ENCODE assay signal across 1 cellular context in the genomic region with DNA sequence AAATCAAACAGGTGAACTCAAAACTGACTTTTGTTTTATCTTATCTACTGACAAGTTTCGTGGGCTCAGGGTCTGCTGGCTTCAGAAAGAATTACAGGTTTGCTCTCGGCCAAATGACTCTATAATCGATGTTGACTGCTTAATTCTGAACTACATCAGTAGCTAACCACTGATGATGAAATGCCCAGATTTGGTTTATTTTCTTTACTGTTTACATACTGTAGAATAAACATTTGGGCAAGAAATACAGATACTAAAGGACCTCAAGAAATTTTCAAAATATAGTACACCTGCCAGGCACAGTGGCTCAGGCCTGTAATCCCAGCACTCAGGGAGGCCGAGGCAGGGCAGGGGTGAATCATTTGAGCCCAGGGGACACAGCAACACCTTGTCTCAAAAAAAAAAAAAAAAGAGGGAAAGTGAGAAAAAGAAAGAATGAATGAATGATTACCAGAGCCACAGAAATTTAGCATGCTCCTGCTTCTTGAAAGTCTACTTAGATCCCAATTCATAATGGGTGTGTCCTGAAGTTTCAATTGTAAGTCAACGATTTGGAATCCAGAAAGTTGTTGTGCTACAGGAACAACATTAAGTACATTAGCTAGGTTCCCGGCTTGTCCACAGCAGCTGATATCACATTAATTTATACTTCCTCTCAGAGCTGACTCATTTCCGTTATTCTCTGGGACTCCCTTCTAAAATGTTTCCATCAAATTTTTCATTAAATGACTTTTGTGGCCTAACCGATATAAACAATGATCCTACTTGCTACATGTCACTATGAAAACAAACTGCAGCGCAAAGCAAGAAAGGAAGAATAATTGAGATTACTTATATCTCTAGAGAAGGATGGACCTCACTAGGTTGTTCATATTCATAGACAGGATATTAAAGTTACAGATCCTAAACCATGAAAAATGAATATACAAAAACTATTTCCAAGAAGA.
TF ChIP-seq lines count a peak whose summit lies in the region.

No MANE protein-coding gene starts in this region.

TF ChIP-seq in K562, 482 proteins besides CTCF, POLR2A, EP300 and RAD21 (continued from another document):
- TF ChIP-seq, protein P1, sequence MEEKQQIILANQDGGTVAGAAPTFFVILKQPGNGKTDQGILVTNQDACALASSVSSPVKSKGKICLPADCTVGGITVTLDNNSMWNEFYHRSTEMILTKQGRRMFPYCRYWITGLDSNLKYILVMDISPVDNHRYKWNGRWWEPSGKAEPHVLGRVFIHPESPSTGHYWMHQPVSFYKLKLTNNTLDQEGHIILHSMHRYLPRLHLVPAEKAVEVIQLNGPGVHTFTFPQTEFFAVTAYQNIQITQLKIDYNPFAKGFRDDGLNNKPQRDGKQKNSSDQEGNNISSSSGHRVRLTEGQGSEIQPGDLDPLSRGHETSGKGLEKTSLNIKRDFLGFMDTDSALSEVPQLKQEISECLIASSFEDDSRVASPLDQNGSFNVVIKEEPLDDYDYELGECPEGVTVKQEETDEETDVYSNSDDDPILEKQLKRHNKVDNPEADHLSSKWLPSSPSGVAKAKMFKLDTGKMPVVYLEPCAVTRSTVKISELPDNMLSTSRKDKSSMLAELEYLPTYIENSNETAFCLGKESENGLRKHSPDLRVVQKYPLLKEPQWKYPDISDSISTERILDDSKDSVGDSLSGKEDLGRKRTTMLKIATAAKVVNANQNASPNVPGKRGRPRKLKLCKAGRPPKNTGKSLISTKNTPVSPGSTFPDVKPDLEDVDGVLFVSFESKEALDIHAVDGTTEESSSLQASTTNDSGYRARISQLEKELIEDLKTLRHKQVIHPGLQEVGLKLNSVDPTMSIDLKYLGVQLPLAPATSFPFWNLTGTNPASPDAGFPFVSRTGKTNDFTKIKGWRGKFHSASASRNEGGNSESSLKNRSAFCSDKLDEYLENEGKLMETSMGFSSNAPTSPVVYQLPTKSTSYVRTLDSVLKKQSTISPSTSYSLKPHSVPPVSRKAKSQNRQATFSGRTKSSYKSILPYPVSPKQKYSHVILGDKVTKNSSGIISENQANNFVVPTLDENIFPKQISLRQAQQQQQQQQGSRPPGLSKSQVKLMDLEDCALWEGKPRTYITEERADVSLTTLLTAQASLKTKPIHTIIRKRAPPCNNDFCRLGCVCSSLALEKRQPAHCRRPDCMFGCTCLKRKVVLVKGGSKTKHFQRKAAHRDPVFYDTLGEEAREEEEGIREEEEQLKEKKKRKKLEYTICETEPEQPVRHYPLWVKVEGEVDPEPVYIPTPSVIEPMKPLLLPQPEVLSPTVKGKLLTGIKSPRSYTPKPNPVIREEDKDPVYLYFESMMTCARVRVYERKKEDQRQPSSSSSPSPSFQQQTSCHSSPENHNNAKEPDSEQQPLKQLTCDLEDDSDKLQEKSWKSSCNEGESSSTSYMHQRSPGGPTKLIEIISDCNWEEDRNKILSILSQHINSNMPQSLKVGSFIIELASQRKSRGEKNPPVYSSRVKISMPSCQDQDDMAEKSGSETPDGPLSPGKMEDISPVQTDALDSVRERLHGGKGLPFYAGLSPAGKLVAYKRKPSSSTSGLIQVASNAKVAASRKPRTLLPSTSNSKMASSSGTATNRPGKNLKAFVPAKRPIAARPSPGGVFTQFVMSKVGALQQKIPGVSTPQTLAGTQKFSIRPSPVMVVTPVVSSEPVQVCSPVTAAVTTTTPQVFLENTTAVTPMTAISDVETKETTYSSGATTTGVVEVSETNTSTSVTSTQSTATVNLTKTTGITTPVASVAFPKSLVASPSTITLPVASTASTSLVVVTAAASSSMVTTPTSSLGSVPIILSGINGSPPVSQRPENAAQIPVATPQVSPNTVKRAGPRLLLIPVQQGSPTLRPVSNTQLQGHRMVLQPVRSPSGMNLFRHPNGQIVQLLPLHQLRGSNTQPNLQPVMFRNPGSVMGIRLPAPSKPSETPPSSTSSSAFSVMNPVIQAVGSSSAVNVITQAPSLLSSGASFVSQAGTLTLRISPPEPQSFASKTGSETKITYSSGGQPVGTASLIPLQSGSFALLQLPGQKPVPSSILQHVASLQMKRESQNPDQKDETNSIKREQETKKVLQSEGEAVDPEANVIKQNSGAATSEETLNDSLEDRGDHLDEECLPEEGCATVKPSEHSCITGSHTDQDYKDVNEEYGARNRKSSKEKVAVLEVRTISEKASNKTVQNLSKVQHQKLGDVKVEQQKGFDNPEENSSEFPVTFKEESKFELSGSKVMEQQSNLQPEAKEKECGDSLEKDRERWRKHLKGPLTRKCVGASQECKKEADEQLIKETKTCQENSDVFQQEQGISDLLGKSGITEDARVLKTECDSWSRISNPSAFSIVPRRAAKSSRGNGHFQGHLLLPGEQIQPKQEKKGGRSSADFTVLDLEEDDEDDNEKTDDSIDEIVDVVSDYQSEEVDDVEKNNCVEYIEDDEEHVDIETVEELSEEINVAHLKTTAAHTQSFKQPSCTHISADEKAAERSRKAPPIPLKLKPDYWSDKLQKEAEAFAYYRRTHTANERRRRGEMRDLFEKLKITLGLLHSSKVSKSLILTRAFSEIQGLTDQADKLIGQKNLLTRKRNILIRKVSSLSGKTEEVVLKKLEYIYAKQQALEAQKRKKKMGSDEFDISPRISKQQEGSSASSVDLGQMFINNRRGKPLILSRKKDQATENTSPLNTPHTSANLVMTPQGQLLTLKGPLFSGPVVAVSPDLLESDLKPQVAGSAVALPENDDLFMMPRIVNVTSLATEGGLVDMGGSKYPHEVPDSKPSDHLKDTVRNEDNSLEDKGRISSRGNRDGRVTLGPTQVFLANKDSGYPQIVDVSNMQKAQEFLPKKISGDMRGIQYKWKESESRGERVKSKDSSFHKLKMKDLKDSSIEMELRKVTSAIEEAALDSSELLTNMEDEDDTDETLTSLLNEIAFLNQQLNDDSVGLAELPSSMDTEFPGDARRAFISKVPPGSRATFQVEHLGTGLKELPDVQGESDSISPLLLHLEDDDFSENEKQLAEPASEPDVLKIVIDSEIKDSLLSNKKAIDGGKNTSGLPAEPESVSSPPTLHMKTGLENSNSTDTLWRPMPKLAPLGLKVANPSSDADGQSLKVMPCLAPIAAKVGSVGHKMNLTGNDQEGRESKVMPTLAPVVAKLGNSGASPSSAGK (IDR thresholded peaks at IDR 0.05), result no peak
- TF ChIP-seq MYNN (IDR thresholded peaks at IDR 0.05) (no peak), MYNN (CRISPR knock-in tag; IDR thresholded peaks at IDR 0.05) (no peak), POLR3A (IDR thresholded peaks at IDR 0.05; ENCODE audit: borderline replicate concordance, extremely low read depth, insufficient read depth, insufficient read length) (no peak), CEBPG (CRISPR knock-in tag; IDR thresholded peaks at IDR 0.05) (no peak), CEBPG (tag; conservative IDR thresholded peaks at IDR 0.05 in 1 of 2, IDR thresholded peaks at IDR 0.05 in 1 of 2) (0 out of 4 replicates have a peak, but pooled peaks of 1 of the 2 experiments have one; percentile 33), ELF2 (CRISPR knock-in tag; IDR thresholded peaks at IDR 0.05) (no peak), DPF2 (IDR thresholded peaks at IDR 0.05) (peak; percentile 34; the same call in 1 of the 2 replicates), DACH1 (IDR thresholded peaks at IDR 0.05; ENCODE audit: partially characterized antibody) (peak; percentile 35), ETV1 (tag; conservative IDR thresholded peaks at IDR 0.05; ENCODE audit: low read depth) (0 out of 2 replicates have a peak, but pooled peaks have one; percentile 24), PHF8 (IDR thresholded peaks at IDR 0.05; ENCODE audit: borderline replicate concordance, low read length) (no peak), TEAD2 (tag; IDR thresholded peaks at IDR 0.05) (no peak), FOXJ2 (tag; IDR thresholded peaks at IDR 0.05) (no peak), OTX1 (CRISPR knock-in tag; IDR thresholded peaks at IDR 0.05) (no peak), TARDBP (IDR thresholded peaks at IDR 0.05) (no peak), TEAD1 (CRISPR knock-in tag; IDR thresholded peaks at IDR 0.05) (no peak), MBD2 (IDR thresholded peaks at IDR 0.05; ENCODE audit: borderline replicate concordance, low read depth) (no peak), HDAC1 (IDR thresholded peaks at IDR 0.05) (no peak), ETV6 (IDR thresholded peaks at IDR 0.05; ENCODE audit: borderline replicate concordance in 1 of 2, low read depth in 2 of 2, low read length in 1 of 2) (0 out of 4 replicates have a peak, but pooled peaks of 1 of the 2 experiments have one; percentile 47), ETV6 (CRISPR knock-in tag; IDR thresholded peaks at IDR 0.05; ENCODE audit: borderline replicate concordance) (no peak)
- TF ChIP-seq, protein P2, sequence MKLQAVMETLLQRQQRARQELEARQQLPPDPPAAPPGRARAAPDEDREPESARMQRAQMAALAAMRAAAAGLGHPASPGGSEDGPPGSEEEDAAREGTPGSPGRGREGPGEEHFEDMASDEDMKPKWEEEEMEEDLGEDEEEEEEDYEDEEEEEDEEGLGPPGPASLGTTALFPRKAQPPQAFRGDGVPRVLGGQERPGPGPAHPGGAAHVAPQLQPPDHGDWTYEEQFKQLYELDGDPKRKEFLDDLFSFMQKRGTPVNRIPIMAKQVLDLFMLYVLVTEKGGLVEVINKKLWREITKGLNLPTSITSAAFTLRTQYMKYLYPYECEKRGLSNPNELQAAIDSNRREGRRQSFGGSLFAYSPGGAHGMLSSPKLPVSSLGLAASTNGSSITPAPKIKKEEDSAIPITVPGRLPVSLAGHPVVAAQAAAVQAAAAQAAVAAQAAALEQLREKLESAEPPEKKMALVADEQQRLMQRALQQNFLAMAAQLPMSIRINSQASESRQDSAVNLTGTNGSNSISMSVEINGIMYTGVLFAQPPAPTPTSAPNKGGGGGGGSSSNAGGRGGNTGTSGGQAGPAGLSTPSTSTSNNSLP (IDR thresholded peaks at IDR 0.05; ENCODE audit: borderline replicate concordance, low read depth, low read length), result peak; percentile 23; the same call in 1 of the 2 replicates
- TF ChIP-seq, protein P3, sequence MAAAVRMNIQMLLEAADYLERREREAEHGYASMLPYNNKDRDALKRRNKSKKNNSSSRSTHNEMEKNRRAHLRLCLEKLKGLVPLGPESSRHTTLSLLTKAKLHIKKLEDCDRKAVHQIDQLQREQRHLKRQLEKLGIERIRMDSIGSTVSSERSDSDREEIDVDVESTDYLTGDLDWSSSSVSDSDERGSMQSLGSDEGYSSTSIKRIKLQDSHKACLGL (CRISPR knock-in tag; IDR thresholded peaks at IDR 0.05; ENCODE audit: borderline replicate concordance, poor library complexity, severe bottlenecking), result no peak
- TF ChIP-seq, protein P4, sequence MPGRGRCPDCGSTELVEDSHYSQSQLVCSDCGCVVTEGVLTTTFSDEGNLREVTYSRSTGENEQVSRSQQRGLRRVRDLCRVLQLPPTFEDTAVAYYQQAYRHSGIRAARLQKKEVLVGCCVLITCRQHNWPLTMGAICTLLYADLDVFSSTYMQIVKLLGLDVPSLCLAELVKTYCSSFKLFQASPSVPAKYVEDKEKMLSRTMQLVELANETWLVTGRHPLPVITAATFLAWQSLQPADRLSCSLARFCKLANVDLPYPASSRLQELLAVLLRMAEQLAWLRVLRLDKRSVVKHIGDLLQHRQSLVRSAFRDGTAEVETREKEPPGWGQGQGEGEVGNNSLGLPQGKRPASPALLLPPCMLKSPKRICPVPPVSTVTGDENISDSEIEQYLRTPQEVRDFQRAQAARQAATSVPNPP (IDR thresholded peaks at IDR 0.05; ENCODE audit: borderline replicate concordance, insufficient read depth, insufficient read length), result no peak
- TF ChIP-seq, protein P5, sequence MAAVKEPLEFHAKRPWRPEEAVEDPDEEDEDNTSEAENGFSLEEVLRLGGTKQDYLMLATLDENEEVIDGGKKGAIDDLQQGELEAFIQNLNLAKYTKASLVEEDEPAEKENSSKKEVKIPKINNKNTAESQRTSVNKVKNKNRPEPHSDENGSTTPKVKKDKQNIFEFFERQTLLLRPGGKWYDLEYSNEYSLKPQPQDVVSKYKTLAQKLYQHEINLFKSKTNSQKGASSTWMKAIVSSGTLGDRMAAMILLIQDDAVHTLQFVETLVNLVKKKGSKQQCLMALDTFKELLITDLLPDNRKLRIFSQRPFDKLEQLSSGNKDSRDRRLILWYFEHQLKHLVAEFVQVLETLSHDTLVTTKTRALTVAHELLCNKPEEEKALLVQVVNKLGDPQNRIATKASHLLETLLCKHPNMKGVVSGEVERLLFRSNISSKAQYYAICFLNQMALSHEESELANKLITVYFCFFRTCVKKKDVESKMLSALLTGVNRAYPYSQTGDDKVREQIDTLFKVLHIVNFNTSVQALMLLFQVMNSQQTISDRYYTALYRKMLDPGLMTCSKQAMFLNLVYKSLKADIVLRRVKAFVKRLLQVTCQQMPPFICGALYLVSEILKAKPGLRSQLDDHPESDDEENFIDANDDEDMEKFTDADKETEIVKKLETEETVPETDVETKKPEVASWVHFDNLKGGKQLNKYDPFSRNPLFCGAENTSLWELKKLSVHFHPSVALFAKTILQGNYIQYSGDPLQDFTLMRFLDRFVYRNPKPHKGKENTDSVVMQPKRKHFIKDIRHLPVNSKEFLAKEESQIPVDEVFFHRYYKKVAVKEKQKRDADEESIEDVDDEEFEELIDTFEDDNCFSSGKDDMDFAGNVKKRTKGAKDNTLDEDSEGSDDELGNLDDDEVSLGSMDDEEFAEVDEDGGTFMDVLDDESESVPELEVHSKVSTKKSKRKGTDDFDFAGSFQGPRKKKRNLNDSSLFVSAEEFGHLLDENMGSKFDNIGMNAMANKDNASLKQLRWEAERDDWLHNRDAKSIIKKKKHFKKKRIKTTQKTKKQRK (IDR thresholded peaks at IDR 0.05; ENCODE audit: borderline replicate concordance, low read depth, low read length), result no peak
